In the genomic region with DNA sequence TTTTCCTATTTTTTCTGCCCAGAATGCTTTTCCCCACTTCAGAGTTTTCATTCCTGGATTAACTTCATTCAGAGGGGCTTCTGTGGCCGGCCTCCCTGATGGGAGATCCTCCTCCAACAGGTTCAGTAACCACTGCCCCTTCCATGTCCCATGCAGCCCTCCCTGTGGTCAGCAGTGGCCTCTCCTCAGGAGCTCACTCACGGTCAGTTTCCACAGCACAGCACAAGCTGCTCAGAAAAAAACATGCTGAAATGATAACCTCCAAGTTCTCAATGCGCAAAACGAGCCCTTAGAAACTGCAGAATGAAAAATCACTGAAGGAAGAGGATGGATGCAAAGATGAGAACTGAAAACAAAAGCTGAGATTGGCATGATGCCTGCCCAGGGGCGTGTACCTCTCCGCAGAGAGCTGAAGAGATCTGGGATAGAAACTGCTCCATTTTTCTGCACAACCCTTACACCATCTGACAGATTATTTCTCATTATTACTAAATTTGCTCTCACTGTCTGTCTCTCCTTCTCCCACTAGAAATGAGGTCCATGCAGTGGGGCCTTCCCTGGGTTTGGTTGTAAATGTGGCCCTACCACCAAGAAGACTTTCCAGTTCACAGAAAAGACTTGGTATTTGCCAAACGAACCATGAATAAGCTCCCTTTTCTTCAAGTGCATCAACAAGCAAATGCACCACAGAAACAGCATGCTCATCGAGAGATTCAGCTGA, we compare ENCODE assay signal across 21 cellular contexts. TPM values are rescaled to one million over a fixed set of nuclear protein-coding genes. Genes with fewer than 3 reads are reported as not detected.
DNase-seq lines count a peak whose midpoint lies in the region; ATAC-seq lines count a peak whose summit lies in the region.
"Had no signal": no experiment of that assay in that cellular context is flagged by ENCODE, and none has a peak within 500 bp of the region (broad histone marks: within the 10 kb centered on the region; RNA-seq: fewer than 3 reads in every experiment).

No MANE protein-coding gene starts in this region.

- no peaks in the 10 kb centered on the region for H3K36me3 ChIP-seq in neuronal stem cell (replicated peaks in 1 of 2; ENCODE audit: control insufficient read depth in 2 of 2, insufficient read depth in 2 of 2, low read length in 2 of 2)
- H3K36me3 ChIP-seq: BLaER1 treated with 17β-estradiol and CSF1 and Interleukin-3, amounts not matched to agents 10 nM and 100 nM; MG63; SJSA1 had no signal

- no peak overlapping the region for H2BK120ac ChIP-seq in neuronal stem cell (ENCODE audit: low read depth, low read length)

- H3K79me1 ChIP-seq in neuronal stem cell (ENCODE audit: low read depth, low read length) = no peaks in the 10 kb centered on the region

- no peak overlapping the region for H2BK15ac ChIP-seq in neuronal stem cell (ENCODE audit: low read length)

- H3K27me3 ChIP-seq in neuronal stem cell (ENCODE audit: control insufficient read depth in 3 of 3, insufficient read depth in 3 of 3, low read depth in 1 of 3, low read length in 3 of 3) = no peaks in the 10 kb centered on the region
- H3K27me3 ChIP-seq: BLaER1 treated with 17β-estradiol and CSF1 and Interleukin-3, amounts not matched to agents 10 nM and 100 nM; MG63; SJSA1 had no signal

- peak; percentile 26 for DNase-seq in NCI-H2107 treated with DMSO at 0.1 percent for 48 hours (lab: John Stamatoyannopoulos, UW; ENCODE audit: unreplicated experiment)
- peak; percentile 66 for DNase-seq in NCI-H345 treated with DMSO at 0.1 percent for 48 hours (lab: John Stamatoyannopoulos, UW; ENCODE audit: unreplicated experiment)
- DNase-seq in ecto neural progenitor cell (ENCODE audit: low spot score) = peak; percentile 31
- DNase-seq in neuronal stem cell (ENCODE audit: low spot score) = no peak
- DNase-seq in SW480 (ENCODE audit: low spot score) = no peak
- no peak for DNase-seq in nucleus accumbens (lab: John Stamatoyannopoulos, UW)
- DNase-seq: Caco-2; CD4-positive, alpha-beta memory T cell; DMS 273 treated with DMSO at 0.1 percent for 48 hours; MG63; NCI-H1048; NCI-H1417 treated with DMSO at 0.1 percent for 48 hours; NCI-H226; NCI-H524 treated with DMSO at 0.1 percent for 48 hours; NCI-H82 had no signal

- H3K23ac ChIP-seq in neuronal stem cell (ENCODE audit: low read depth, low read length, poor library complexity) = no peak overlapping the region

- no peak overlapping the region for H2BK5ac ChIP-seq in neuronal stem cell (ENCODE audit: low read length)

- no peaks in the 10 kb centered on the region for H3K9me3 ChIP-seq in neuronal stem cell (replicated peaks in 1 of 2; ENCODE audit: control insufficient read depth in 2 of 2, insufficient read depth in 1 of 2, low read depth in 1 of 2, low read length in 2 of 2)
- H3K9me3 ChIP-seq: Caco-2, MG63, SJSA1 had no signal

- no peak overlapping the region for H4K91ac ChIP-seq in neuronal stem cell (ENCODE audit: low read depth, low read length, poor library complexity)

- H4K8ac ChIP-seq in neuronal stem cell (ENCODE audit: low read depth, low read length) = no peak overlapping the region

- no peak overlapping the region for H3K18ac ChIP-seq in neuronal stem cell (ENCODE audit: low read length)

- H3K14ac ChIP-seq in neuronal stem cell (ENCODE audit: low read length) = no peak overlapping the region

- WGBS in neuronal stem cell (ENCODE audit: extremely low coverage in 2 of 2, insufficient read length in 2 of 2, insufficient replicate concordance in 1 of 2), 2 donors = no CpG with 5 or more reads among the region's 8 CpGs

- no peak overlapping the region for H2BK12ac ChIP-seq in neuronal stem cell (ENCODE audit: low read length)

- no peak overlapping the region for H3K4me3 ChIP-seq in neuronal stem cell (ENCODE audit: low read length in 2 of 2)
- H3K4me3 ChIP-seq: BLaER1 treated with 17β-estradiol and CSF1 and Interleukin-3, amounts not matched to agents 10 nM and 100 nM; K562; MG63; SJSA1 had no signal

- H3K4me1 ChIP-seq in neuronal stem cell (ENCODE audit: control insufficient read depth in 2 of 2, insufficient read depth in 1 of 2, low read depth in 1 of 2, low read length in 2 of 2) = peaks cover 4 to 17% of the 10 kb centered on the region in 2 donors
- H3K4me1 ChIP-seq: BLaER1 treated with 17β-estradiol and CSF1 and Interleukin-3, amounts not matched to agents 10 nM and 100 nM; Caco-2; SJSA1 had no signal

- no peak for ATAC-seq in HG02798 (IDR thresholded peaks at IDR 0.05; ENCODE audit: poor library complexity, unreplicated experiment)
- ATAC-seq: HepG2, K562, Right ventricle myocardium inferior had no signal

- H3K27ac ChIP-seq in neuronal stem cell (replicated peaks; ENCODE audit: low read length) = no peak overlapping the region
- H3K27ac ChIP-seq: BLaER1 treated with 17β-estradiol and CSF1 and Interleukin-3, amounts not matched to agents 10 nM and 100 nM; SJSA1 had no signal

- H3K4me2 ChIP-seq in neuronal stem cell (ENCODE audit: insufficient read depth, low read length, poor library complexity, severe bottlenecking) = no peak overlapping the region
- H3K4me2 ChIP-seq: BLaER1 treated with 17β-estradiol and CSF1 and Interleukin-3, amounts not matched to agents 10 nM and 100 nM had no signal

- no peak overlapping the region for H2AFZ ChIP-seq in neuronal stem cell (ENCODE audit: low read length)

- no peak overlapping the region for H3K4ac ChIP-seq in neuronal stem cell (ENCODE audit: low read length)

- peak overlapping the region; percentile 33 for H3K9ac ChIP-seq in neuronal stem cell (ENCODE audit: low read depth, low read length, poor library complexity)
- H3K9ac ChIP-seq: BLaER1 treated with 17β-estradiol and CSF1 and Interleukin-3, amounts not matched to agents 10 nM and 100 nM had no signal

- no peak overlapping the region for H2AK5ac ChIP-seq in neuronal stem cell (ENCODE audit: low read depth, low read length)

RNA-seq across cellular contexts. Expression of a gene that starts 51.6 kb away (rescaled TPM):
- polyA plus RNA-seq in neuronal stem cell (2013, experiment 1 of 2) = 33.2 TPM
- 35.6 TPM for polyA plus RNA-seq in neuronal stem cell (2013, experiment 2 of 2)

Comparison
In these comparisons a context has a peak if more than half of its experiments do, and no peak if none do; other contexts are left out.
1. DNase-seq: peak in NCI-H2107 treated with DMSO at 0.1 percent for 48 hours (single experiment), NCI-H345 treated with DMSO at 0.1 percent for 48 hours (single experiment) and ecto neural progenitor cell (single experiment); none in neuronal stem cell (single experiment), SW480 (single experiment) and nucleus accumbens (0 of 56).